In genomic region chr7:150753826-150754603, GRCh38 we compare ENCODE assay signal across 8 cellular contexts. TPM values are rescaled to one million over a fixed set of nuclear protein-coding genes. Genes with fewer than 3 reads are reported as not detected.
A peak's percentile ranks its signal among the peaks of the same experiment; 100 is the strongest.
DNase-seq lines count a peak whose midpoint lies in the region; ATAC-seq, FAIRE-seq and TF ChIP-seq lines count a peak whose summit lies in the region.

No MANE protein-coding gene starts in this region.

- H3K4me3 ChIP-seq in colonic mucosa: no peak overlapping the region
- H3K4me3 ChIP-seq in spleen: no peak overlapping the region

- no peak overlapping the region for H3K9ac ChIP-seq in colonic mucosa (ENCODE audit: low read depth in 2 of 2, low read length in 2 of 2)

- no peaks in the 10 kb centered on the region for H3K27me3 ChIP-seq in colonic mucosa
- H3K27me3 ChIP-seq in spleen (replicated peaks in 1 of 7): no peaks in the 10 kb centered on the region

- H3K36me3 ChIP-seq in colonic mucosa (no peaks in the 10 kb centered on the region), spleen (no peaks in the 10 kb centered on the region)

- intact Hi-C loops in colonic mucosa (cut with DNase I) (no loop called here), spleen (cut with DNase I; ENCODE audit: low total_unique reads) (no loop called here)

- H3K27ac ChIP-seq in colonic mucosa: peak overlapping the region; percentile 11
- H3K27ac ChIP-seq in spleen: peak overlapping the region in 6 of 8 donors; percentile 51 to 82 (median 75)

- DNase-seq in A172 (ENCODE audit: low spot score) (peak; percentile 32), GM12892 (ENCODE audit: insufficient read length) (no peak), NCI-H1092 treated with DMSO at 0.1 percent for 48 hours (lab: John Stamatoyannopoulos, UW) (peak; percentile 39), colonic mucosa (no peak), spleen (no peak)

- TF ChIP-seq POLR2A in GM12892 (IDR thresholded peaks at IDR 0.05; ENCODE audit: low read depth, low read length) (no peak), spleen (IDR thresholded peaks at IDR 0.05) (no peak)

- TF ChIP-seq CTCF in colonic mucosa (IDR thresholded peaks at IDR 0.05): no peak
- peak in 10 of 11 experiments; percentile 28 to 63 (median 42) for TF ChIP-seq CTCF in spleen (IDR thresholded peaks at IDR 0.05 in 8 of 11, conservative IDR thresholded peaks at IDR 0.05 in 3 of 11)

- FAIRE-seq in GM12892 (lab: Jason Lieb, UNC): peak; percentile 53

- no peaks in the 10 kb centered on the region for H3K9me3 ChIP-seq in colonic mucosa
- H3K9me3 ChIP-seq in spleen: no peaks in the 10 kb centered on the region

- no peak for ATAC-seq in GM18870 (IDR thresholded peaks at IDR 0.05; ENCODE audit: unreplicated experiment)
- no peak for ATAC-seq in GM19455 (IDR thresholded peaks at IDR 0.05; ENCODE audit: unreplicated experiment)
- no peak for ATAC-seq in HG03571 (IDR thresholded peaks at IDR 0.05; ENCODE audit: unreplicated experiment)

- no peaks in the 10 kb centered on the region for H3K4me1 ChIP-seq in colonic mucosa
- peaks cover 13 to 74% (median 32%) of the 10 kb centered on the region in 6 donors for H3K4me1 ChIP-seq in spleen

- 46 to 52% (median 50%) methylated on average over 3 of the region's 3 CpGs for WGBS in spleen, 5 donors

RNA-seq across cellular contexts. Expression of gene GIMAP5, which starts 16.8 kb away (rescaled TPM):
- total RNA-seq in A172 (2014; rRNA removed; shearing (Covaris generic)): not detected in 2 replicates
- 25.7 TPM for polyA plus RNA-seq in GM12892 (2012; ENCODE audit: missing spikeins)
- 1 to 10 TPM; 2.5 to 5.2 TPM for total RNA-seq in colonic mucosa
- total RNA-seq in spleen: 100 to 1,000 TPM in 3 of 7 donors, 10 to 100 TPM in 4; 34.0 to 183 (median 90.6) TPM
- 100 to 1,000 TPM in 1 of 3 donors, 10 to 100 TPM in 2; 70.2 to 114 (median 75.9) TPM for polyA plus RNA-seq in spleen

RNA-seq across cellular contexts. Expression of gene GIMAP1, which starts 37.6 kb away (rescaled TPM):
- not detected in 2 replicates for total RNA-seq in A172 (2014; rRNA removed; shearing (Covaris generic))
- polyA plus RNA-seq in GM12892 (2012; ENCODE audit: missing spikeins): 1.3 TPM
- total RNA-seq in colonic mucosa: 1 to 10 TPM in 1 of 2 donors, under 1 TPM in 1; 0.94 to 1.6 TPM
- 10 to 100 TPM; 16.4 to 61.2 (median 48.1) TPM for total RNA-seq in spleen
- polyA plus RNA-seq in spleen: 10 to 100 TPM in 2 of 3 donors, 1 to 10 TPM in 1; 8.7 to 31.2 (median 14.1) TPM

RNA-seq across cellular contexts. Expression of gene TMEM176B, which starts 46.1 kb away (rescaled TPM):
- not detected in 2 replicates for total RNA-seq in A172 (2014; rRNA removed; shearing (Covaris generic))
- not detected for polyA plus RNA-seq in GM12892 (2012; ENCODE audit: missing spikeins)
- 100 to 1,000 TPM; 154 to 256 TPM for total RNA-seq in colonic mucosa
- 100 to 1,000 TPM in 3 of 7 donors, 10 to 100 TPM in 4; 56.1 to 107 (median 75.5) TPM for total RNA-seq in spleen
- 100 to 1,000 TPM in 1 of 3 donors, 10 to 100 TPM in 2; 70.0 to 101 (median 88.9) TPM for polyA plus RNA-seq in spleen

RNA-seq across cellular contexts. Expression of gene TMEM176A, which starts 46.6 kb away (rescaled TPM):
- not detected in 2 replicates for total RNA-seq in A172 (2014; rRNA removed; shearing (Covaris generic))
- not detected for polyA plus RNA-seq in GM12892 (2012; ENCODE audit: missing spikeins)
- 100 to 1,000 TPM; 130 to 170 TPM for total RNA-seq in colonic mucosa
- 10 to 100 TPM; 28.6 to 84.6 (median 57.1) TPM for total RNA-seq in spleen
- polyA plus RNA-seq in spleen: 10 to 100 TPM; 52.5 to 77.9 (median 62.9) TPM

Comparison
In these comparisons a context has a peak if more than half of its experiments do, and no peak if none do; other contexts are left out.
1. DNase-seq: peak in A172 (single experiment) and NCI-H1092 treated with DMSO at 0.1 percent for 48 hours (single experiment); none in GM12892 (single experiment), colonic mucosa (single experiment) and spleen (single experiment).
2. RNA of gene GIMAP5, which starts 16.8 kb away (total RNA-seq): 34.0 to 183 TPM in spleen; 2.5 to 5.2 TPM in colonic mucosa and not detected in A172; every median in the first group is over 4 times any median in the second.
3. RNA of gene GIMAP1, which starts 37.6 kb away (total RNA-seq): 16.4 to 61.2 TPM in spleen; 0.94 to 1.6 TPM in colonic mucosa and not detected in A172; every median in the first group is over 4 times any median in the second.
4. RNA of gene TMEM176B, which starts 46.1 kb away (total RNA-seq): 154 to 256 TPM in colonic mucosa and 56.1 to 107 TPM in spleen; not detected in A172; every median in the first group is over 10 times any median in the second.